Comparison of ENCODE assay signal across 20 cellular contexts in genomic region chrX:63408050-63408449, GRCh38. TPM values are rescaled to one million over a fixed set of nuclear protein-coding genes. Genes with fewer than 3 reads are reported as not detected.
A peak's percentile ranks its signal among the peaks of the same experiment; 100 is the strongest.
DNase-seq lines count a peak whose midpoint lies in the region; ATAC-seq, FAIRE-seq and TF ChIP-seq lines count a peak whose summit lies in the region.
"Had no signal": no experiment of that assay in that cellular context is flagged by ENCODE, and none has a peak within 500 bp of the region (broad histone marks: within the 10 kb centered on the region; RNA-seq: fewer than 3 reads in every experiment).

No MANE protein-coding gene starts in this region.

- no peak for ATAC-seq in A549
- peak; percentile 62 for ATAC-seq in WTC11
- no peak for ATAC-seq in GM21723 (IDR thresholded peaks at IDR 0.05; ENCODE audit: unreplicated experiment)
- ATAC-seq in GM21381 (IDR thresholded peaks at IDR 0.05; ENCODE audit: unreplicated experiment) = no peak
- ATAC-seq: CD8-positive, alpha-beta T cell; GM12878 had no signal

- POLR2A ChIA-PET in A549 (lab: Yijun Ruan, JAX) (no interaction called here), WTC11 (lab: Charles Lee) (interaction anchor here (1.0 kb wide), 1 partner anchor 57 kb away, joined by 3 read pairs; the partner anchor contains the start of gene SPIN4)

- TF ChIP-seq CTCF in A549 (IDR thresholded peaks at IDR 0.05) = no peak
- no peak for TF ChIP-seq CTCF in WTC11 (IDR thresholded peaks at IDR 0.05)

- peaks cover 21% of the 10 kb centered on the region for H3K9me3 Mint-ChIP-seq in WTC11
- H3K9me3 Mint-ChIP-seq: HFFc6 had no signal

- H3K27me3 Mint-ChIP-seq in WTC11 (ENCODE audit: low read depth) = peaks cover 9% of the 10 kb centered on the region

- H3K9ac ChIP-seq in HUES48 (ENCODE audit: low read depth, low read length) = no peak overlapping the region
- no peak overlapping the region for H3K9ac ChIP-seq in iPS-18a (ENCODE audit: low read length)

- H3K27me3 ChIP-seq in HUES48 (ENCODE audit: control insufficient read depth, insufficient read depth, low read length) (no peaks in the 10 kb centered on the region), iPS-18a (ENCODE audit: control insufficient read depth, insufficient read depth, low read length) (no peaks in the 10 kb centered on the region)

- no peak overlapping the region for H3K4me3 ChIP-seq in A549
- 0 out of 2 replicates have a peak overlapping the region, but pooled peaks have one; percentile 10 for H3K4me3 ChIP-seq in HUES48 (ENCODE audit: low read depth, low read length)
- H3K4me3 ChIP-seq in iPS-18a (ENCODE audit: low read length) = peak overlapping the region; percentile 35
- H3K4me3 ChIP-seq: GM12878, HAP-1 had no signal

- H3K36me3 ChIP-seq in HUES48 (ENCODE audit: control insufficient read depth, insufficient read depth, low read length) (no peaks in the 10 kb centered on the region), iPS-18a (ENCODE audit: control insufficient read depth, low read depth, low read length) (no peaks in the 10 kb centered on the region)
- H3K36me3 ChIP-seq: HAP-1 had no signal

- CTCF ChIA-PET in A549 (lab: Yijun Ruan, JAX) (no interaction called here), WTC11 (lab: Charles Lee) (no interaction called here)

- in situ Hi-C loops in ACHN (cut with HindIII; ENCODE audit: low pct_ligation_motif_present, low pct_unique_long_range_greater_than_20kb, low sequenced_read_pairs) = no loop called here

- H3K4me2 ChIP-seq in A549 = no peak overlapping the region

- peak overlapping the region; percentile 83 for H3K27ac Mint-ChIP-seq in WTC11
- H3K27ac Mint-ChIP-seq: CD8-positive, alpha-beta T cell; HFFc6 had no signal

- FAIRE-seq in A549 (lab: Jason Lieb, UNC) = peak; percentile 79
- FAIRE-seq: D721Med, GM12878, GM19239 had no signal

- H3K4me1 Mint-ChIP-seq in WTC11 = peaks cover 47% of the 10 kb centered on the region

- H3K27ac ChIP-seq in A549 (no peak overlapping the region), HUES48 (ENCODE audit: low read depth, low read length) (peak overlapping the region; percentile 54), iPS-18a (ENCODE audit: low read length) (no peak overlapping the region)
- H3K27ac ChIP-seq: 22Rv1 had no signal

- TF ChIP-seq EP300 in A549 (IDR thresholded peaks at IDR 0.05) = no peak

- H3K9me3 ChIP-seq in A549 = no peaks in the 10 kb centered on the region
- H3K9me3 ChIP-seq in HUES48 (ENCODE audit: control insufficient read depth, insufficient read depth, low read length) = peaks cover 36% of the 10 kb centered on the region
- peaks cover 25% of the 10 kb centered on the region for H3K9me3 ChIP-seq in iPS-18a (ENCODE audit: control insufficient read depth, low read depth, low read length)
- H3K9me3 ChIP-seq: HAP-1 had no signal

- H3K4me1 ChIP-seq in A549 (no peaks in the 10 kb centered on the region), HUES48 (ENCODE audit: control insufficient read depth, insufficient read depth, low read length) (peaks cover 14% of the 10 kb centered on the region; the same call in 1 of the 2 replicates), iPS-18a (ENCODE audit: control insufficient read depth, low read depth, low read length) (peaks cover 18% of the 10 kb centered on the region)

- no peak for TF ChIP-seq POLR2A in A549 (IDR thresholded peaks at IDR 0.05; ENCODE audit: low read length)

- DNase-seq in A549 (ENCODE audit: low read depth in 1 of 2, low spot score in 1 of 2) (no peak), WTC11 (ENCODE audit: low spot score) (no peak), ACHN (no peak), UCSD-AML1 (lab: John Stamatoyannopoulos, UW; ENCODE audit: unreplicated experiment) (no peak)
- DNase-seq: C1 segment of cervical spinal cord; CD8-positive, alpha-beta T cell; DMS 273 treated with DMSO at 0.1 percent for 48 hours; DMS79; EL; GDM1; HFFc6 had no signal

- 5% methylated on average over 1 of the region's 1 CpG for WGBS in A549 (ENCODE audit: missing lambda C conversion rate)

- peak overlapping the region; percentile 44 for H3K4me3 Mint-ChIP-seq in WTC11
- H3K4me3 Mint-ChIP-seq: CD8-positive, alpha-beta T cell; HFFc6 had no signal

- TF ChIP-seq RAD21 in A549 (conservative IDR thresholded peaks at IDR 0.05 in 1 of 2, IDR thresholded peaks at IDR 0.05 in 1 of 2) = no peak

- H3K36me3 Mint-ChIP-seq in WTC11 = peaks cover 27% of the 10 kb centered on the region
- H3K36me3 Mint-ChIP-seq: CD8-positive, alpha-beta T cell had no signal

TF ChIP-seq in A549, 52 proteins besides CTCF, POLR2A, EP300 and RAD21:
- TF ChIP-seq FOXS1 (CRISPR knock-in tag; IDR thresholded peaks at IDR 0.05) (no peak), JUN (IDR thresholded peaks at IDR 0.05) (no peak)
TF ChIP-seq in A549: peak in this region for 0.

TF ChIP-seq in WTC11, 78 proteins besides CTCF, POLR2A, EP300 and RAD21 (continues in another document):
- no peak for TF ChIP-seq ZNF425 (CRISPR knock-in tag; conservative IDR thresholded peaks at IDR 0.05)
- TF ChIP-seq IRF2 (CRISPR knock-in tag; IDR thresholded peaks at IDR 0.05; ENCODE audit: borderline replicate concordance, low read depth) = no peak
- no peak for TF ChIP-seq JUN (CRISPR knock-in tag; IDR thresholded peaks at IDR 0.05)
- TF ChIP-seq FOXP4 (CRISPR knock-in tag; IDR thresholded peaks at IDR 0.05) = no peak
- TF ChIP-seq RORB (CRISPR knock-in tag; IDR thresholded peaks at IDR 0.05) = no peak
- TF ChIP-seq ARID4B (CRISPR knock-in tag; IDR thresholded peaks at IDR 0.05; ENCODE audit: borderline replicate concordance) = no peak
- no peak for TF ChIP-seq FOXP1 (CRISPR knock-in tag; IDR thresholded peaks at IDR 0.05; ENCODE audit: borderline replicate concordance)
- TF ChIP-seq GRHL2 (CRISPR knock-in tag; IDR thresholded peaks at IDR 0.05; ENCODE audit: insufficient replicate concordance, severe bottlenecking) = no peak

RNA-seq across cellular contexts. Expression of gene SPIN4, which starts 56.9 kb away (rescaled TPM):
- 9.6 and 13.7 TPM in 2 replicates for polyA plus RNA-seq in A549 (2011; rRNA removed)
- polyA plus RNA-seq in A549 (2012; cell fraction: cytosol; rRNA removed) = 3.8 and 4.3 TPM in 2 replicates
- polyA plus RNA-seq in A549 (2012; cell fraction: nucleus; rRNA removed) = 3.0 and 3.9 TPM in 2 replicates
- polyA plus RNA-seq in A549 (2017; fragmentation: RNase III; extraction: RNeasy Plus Mini Kit Qiagen cat#74134 plus additional on column Dnase treatment) = 8.1 to 9.2 TPM (median 8.8 TPM) in 3 replicates
- 6.5 and 7.3 TPM in 2 replicates for polyA minus RNA-seq in A549 (2011; rRNA and poly(A)+ RNA removed)
- total RNA-seq in WTC11 (2021) = 11.6 to 12.4 TPM (median 11.9 TPM) in 3 replicates
